In the genomic region with DNA sequence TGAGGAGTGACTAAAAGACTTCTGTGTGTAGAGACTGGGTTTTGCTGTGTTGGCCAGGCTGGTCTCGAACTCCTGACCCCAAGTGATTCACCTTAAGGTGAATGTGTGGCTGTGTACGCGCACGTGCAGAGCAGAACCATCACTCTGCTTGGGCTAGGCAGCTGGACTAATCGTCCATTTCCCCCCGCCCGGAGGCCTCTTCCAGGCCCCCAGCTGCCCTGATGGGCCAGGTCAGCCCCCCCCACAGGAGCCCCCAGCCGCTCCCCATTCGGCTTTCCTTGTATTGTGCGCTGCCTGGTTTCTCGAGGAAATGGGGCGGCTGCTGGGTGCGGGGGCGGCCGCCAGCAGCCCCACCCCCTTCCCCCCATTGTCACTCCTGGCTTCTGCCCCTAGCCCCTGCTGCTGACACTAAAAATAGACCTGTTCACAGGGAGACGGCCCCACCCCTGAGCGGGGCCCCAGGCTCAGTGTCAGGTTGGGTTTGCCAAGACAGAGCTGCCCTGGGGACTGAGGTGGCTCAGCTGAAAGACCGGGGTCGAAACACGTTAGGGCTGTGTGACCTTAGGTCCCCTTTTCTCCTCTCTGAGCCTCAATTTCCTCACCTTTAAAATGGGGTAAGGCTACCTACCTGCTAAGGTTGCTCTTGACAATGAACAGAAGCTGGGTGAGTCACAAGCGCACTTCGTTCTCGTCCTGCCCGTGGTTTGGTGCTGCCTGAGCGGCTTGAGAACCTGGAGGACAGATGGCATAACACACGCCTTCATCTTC, we compare ENCODE assay signal across 1 cellular context.
TF ChIP-seq lines count a peak whose summit lies in the region.

No MANE protein-coding gene starts in this region.

TF ChIP-seq in GM23338, 12 proteins besides CTCF, POLR2A, EP300 and RAD21:
- no peak for TF ChIP-seq EZH2 (IDR thresholded peaks at IDR 0.05; ENCODE audit: low read depth, unreplicated experiment)
- no peak for TF ChIP-seq STAT1 (IDR thresholded peaks at IDR 0.05; ENCODE audit: unreplicated experiment)
- TF ChIP-seq EZH2phosphoT487 (IDR thresholded peaks at IDR 0.05; ENCODE audit: unreplicated experiment), result no peak
- TF ChIP-seq, protein P1, sequence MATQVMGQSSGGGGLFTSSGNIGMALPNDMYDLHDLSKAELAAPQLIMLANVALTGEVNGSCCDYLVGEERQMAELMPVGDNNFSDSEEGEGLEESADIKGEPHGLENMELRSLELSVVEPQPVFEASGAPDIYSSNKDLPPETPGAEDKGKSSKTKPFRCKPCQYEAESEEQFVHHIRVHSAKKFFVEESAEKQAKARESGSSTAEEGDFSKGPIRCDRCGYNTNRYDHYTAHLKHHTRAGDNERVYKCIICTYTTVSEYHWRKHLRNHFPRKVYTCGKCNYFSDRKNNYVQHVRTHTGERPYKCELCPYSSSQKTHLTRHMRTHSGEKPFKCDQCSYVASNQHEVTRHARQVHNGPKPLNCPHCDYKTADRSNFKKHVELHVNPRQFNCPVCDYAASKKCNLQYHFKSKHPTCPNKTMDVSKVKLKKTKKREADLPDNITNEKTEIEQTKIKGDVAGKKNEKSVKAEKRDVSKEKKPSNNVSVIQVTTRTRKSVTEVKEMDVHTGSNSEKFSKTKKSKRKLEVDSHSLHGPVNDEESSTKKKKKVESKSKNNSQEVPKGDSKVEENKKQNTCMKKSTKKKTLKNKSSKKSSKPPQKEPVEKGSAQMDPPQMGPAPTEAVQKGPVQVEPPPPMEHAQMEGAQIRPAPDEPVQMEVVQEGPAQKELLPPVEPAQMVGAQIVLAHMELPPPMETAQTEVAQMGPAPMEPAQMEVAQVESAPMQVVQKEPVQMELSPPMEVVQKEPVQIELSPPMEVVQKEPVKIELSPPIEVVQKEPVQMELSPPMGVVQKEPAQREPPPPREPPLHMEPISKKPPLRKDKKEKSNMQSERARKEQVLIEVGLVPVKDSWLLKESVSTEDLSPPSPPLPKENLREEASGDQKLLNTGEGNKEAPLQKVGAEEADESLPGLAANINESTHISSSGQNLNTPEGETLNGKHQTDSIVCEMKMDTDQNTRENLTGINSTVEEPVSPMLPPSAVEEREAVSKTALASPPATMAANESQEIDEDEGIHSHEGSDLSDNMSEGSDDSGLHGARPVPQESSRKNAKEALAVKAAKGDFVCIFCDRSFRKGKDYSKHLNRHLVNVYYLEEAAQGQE (IDR thresholded peaks at IDR 0.05; ENCODE audit: unreplicated experiment), result no peak
- no peak for TF ChIP-seq CREB1 (CRISPR knock-in tag; IDR thresholded peaks at IDR 0.05; ENCODE audit: low read depth)
- TF ChIP-seq POLR2AphosphoS5 (IDR thresholded peaks at IDR 0.05; ENCODE audit: low read depth), result no peak
- no peak for TF ChIP-seq JUNB (IDR thresholded peaks at IDR 0.05; ENCODE audit: unreplicated experiment)
- TF ChIP-seq ZNF114 (CRISPR knock-in tag; IDR thresholded peaks at IDR 0.05), result no peak
- no peak for TF ChIP-seq NANOG (IDR thresholded peaks at IDR 0.05; ENCODE audit: borderline replicate concordance)
- TF ChIP-seq, protein P2, sequence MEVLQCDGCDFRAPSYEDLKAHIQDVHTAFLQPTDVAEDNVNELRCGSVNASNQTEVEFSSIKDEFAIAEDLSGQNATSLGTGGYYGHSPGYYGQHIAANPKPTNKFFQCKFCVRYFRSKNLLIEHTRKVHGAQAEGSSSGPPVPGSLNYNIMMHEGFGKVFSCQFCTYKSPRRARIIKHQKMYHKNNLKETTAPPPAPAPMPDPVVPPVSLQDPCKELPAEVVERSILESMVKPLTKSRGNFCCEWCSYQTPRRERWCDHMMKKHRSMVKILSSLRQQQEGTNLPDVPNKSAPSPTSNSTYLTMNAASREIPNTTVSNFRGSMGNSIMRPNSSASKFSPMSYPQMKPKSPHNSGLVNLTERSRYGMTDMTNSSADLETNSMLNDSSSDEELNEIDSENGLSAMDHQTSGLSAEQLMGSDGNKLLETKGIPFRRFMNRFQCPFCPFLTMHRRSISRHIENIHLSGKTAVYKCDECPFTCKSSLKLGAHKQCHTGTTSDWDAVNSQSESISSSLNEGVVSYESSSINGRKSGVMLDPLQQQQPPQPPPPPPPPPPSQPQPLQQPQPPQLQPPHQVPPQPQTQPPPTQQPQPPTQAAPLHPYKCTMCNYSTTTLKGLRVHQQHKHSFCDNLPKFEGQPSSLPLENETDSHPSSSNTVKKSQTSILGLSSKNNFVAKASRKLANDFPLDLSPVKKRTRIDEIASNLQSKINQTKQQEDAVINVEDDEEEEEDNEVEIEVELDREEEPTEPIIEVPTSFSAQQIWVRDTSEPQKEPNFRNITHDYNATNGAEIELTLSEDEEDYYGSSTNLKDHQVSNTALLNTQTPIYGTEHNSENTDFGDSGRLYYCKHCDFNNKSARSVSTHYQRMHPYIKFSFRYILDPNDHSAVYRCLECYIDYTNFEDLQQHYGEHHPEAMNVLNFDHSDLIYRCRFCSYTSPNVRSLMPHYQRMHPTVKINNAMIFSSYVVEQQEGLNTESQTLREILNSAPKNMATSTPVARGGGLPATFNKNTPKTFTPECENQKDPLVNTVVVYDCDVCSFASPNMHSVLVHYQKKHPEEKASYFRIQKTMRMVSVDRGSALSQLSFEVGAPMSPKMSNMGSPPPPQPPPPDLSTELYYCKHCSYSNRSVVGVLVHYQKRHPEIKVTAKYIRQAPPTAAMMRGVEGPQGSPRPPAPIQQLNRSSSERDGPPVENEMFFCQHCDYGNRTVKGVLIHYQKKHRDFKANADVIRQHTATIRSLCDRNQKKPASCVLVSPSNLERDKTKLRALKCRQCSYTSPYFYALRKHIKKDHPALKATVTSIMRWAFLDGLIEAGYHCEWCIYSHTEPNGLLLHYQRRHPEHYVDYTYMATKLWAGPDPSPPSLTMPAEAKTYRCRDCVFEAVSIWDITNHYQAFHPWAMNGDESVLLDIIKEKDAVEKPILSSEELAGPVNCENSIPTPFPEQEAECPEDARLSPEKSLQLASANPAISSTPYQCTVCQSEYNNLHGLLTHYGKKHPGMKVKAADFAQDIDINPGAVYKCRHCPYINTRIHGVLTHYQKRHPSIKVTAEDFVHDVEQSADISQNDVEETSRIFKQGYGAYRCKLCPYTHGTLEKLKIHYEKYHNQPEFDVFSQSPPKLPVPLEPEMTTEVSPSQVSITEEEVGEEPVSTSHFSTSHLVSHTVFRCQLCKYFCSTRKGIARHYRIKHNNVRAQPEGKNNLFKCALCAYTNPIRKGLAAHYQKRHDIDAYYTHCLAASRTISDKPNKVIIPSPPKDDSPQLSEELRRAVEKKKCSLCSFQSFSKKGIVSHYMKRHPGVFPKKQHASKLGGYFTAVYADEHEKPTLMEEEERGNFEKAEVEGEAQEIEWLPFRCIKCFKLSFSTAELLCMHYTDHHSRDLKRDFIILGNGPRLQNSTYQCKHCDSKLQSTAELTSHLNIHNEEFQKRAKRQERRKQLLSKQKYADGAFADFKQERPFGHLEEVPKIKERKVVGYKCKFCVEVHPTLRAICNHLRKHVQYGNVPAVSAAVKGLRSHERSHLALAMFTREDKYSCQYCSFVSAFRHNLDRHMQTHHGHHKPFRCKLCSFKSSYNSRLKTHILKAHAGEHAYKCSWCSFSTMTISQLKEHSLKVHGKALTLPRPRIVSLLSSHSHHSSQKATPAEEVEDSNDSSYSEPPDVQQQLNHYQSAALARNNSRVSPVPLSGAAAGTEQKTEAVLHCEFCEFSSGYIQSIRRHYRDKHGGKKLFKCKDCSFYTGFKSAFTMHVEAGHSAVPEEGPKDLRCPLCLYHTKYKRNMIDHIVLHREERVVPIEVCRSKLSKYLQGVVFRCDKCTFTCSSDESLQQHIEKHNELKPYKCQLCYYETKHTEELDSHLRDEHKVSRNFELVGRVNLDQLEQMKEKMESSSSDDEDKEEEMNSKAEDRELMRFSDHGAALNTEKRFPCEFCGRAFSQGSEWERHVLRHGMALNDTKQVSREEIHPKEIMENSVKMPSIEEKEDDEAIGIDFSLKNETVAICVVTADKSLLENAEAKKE (CRISPR knock-in tag; IDR thresholded peaks at IDR 0.05), result no peak
- no peak for TF ChIP-seq ZNF331 (CRISPR knock-in tag; IDR thresholded peaks at IDR 0.05; ENCODE audit: low read depth)
- TF ChIP-seq, protein P3, sequence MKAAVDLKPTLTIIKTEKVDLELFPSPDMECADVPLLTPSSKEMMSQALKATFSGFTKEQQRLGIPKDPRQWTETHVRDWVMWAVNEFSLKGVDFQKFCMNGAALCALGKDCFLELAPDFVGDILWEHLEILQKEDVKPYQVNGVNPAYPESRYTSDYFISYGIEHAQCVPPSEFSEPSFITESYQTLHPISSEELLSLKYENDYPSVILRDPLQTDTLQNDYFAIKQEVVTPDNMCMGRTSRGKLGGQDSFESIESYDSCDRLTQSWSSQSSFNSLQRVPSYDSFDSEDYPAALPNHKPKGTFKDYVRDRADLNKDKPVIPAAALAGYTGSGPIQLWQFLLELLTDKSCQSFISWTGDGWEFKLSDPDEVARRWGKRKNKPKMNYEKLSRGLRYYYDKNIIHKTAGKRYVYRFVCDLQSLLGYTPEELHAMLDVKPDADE (IDR thresholded peaks at IDR 0.05), result no peak
